ENCODE assay signal across 14 cellular contexts in genomic region chr2:64905338-64906024, GRCh38.
DNase-seq lines count a peak whose midpoint lies in the region; ATAC-seq and TF ChIP-seq lines count a peak whose summit lies in the region.
"Had no signal": no experiment of that assay in that cellular context is flagged by ENCODE, and none has a peak within 500 bp of the region (broad histone marks: within the 10 kb centered on the region; RNA-seq: fewer than 3 reads in every experiment).

No MANE protein-coding gene starts in this region.

- H3K27me3 ChIP-seq in foreskin keratinocyte, result peaks cover 5% of the 10 kb centered on the region
- no peaks in the 10 kb centered on the region for H3K27me3 ChIP-seq in tibial artery
- no peaks in the 10 kb centered on the region for H3K27me3 ChIP-seq in tibial nerve

- peaks cover 35 to 44% of the 10 kb centered on the region in 2 donors for H3K4me1 Mint-ChIP-seq in stimulated activated naive B cell treated with anti-CD40 and anti-IgM and Interleukin-4, amounts not matched to agents 10 μg/mL and 1 μg/mL and 100 μg/mL, for 72 hours

- peak; percentile 49 for DNase-seq in NB4 (ENCODE audit: low read depth)
- DNase-seq in foreskin keratinocyte, result peak; percentile 32 to 59
- no peak for DNase-seq in stimulated activated naive B cell treated with anti-CD40 and anti-IgM and Interleukin-4, amounts not matched to agents 10 μg/mL and 1 μg/mL and 100 μg/mL, for 72 hours
- no peak for DNase-seq in tibial artery
- no peak for DNase-seq in NCI-H526 (lab: John Stamatoyannopoulos, UW)
- DNase-seq in tibial nerve (ENCODE audit: low spot score in 2 of 2), result no peak
- DNase-seq: activated CD4-positive, alpha-beta memory T cell treated with anti-CD3 and anti-CD28 coated beads, Interleukin-2, amount 10 ng/mL, durations not matched to agents 7 days and 5 days; activated gamma-delta T cell; CD4-positive, alpha-beta T cell; naive thymus-derived CD8-positive, alpha-beta T cell; NCI-H2171; T-helper 9 cell had no signal

- ATAC-seq in GM18907 (IDR thresholded peaks at IDR 0.05; ENCODE audit: unreplicated experiment) (peak; percentile 28), foreskin keratinocyte (no peak), GM19351 (IDR thresholded peaks at IDR 0.05; ENCODE audit: unreplicated experiment) (no peak)
- peak; percentile 58 to 66 for ATAC-seq in stimulated activated naive B cell treated with anti-CD40 and anti-IgM and Interleukin-4, amounts not matched to agents 10 μg/mL and 1 μg/mL and 100 μg/mL, for 72 hours (replicated peaks)
- ATAC-seq: naive thymus-derived CD8-positive, alpha-beta T cell had no signal

- 72 to 73% methylated on average over 8 of the region's 8 CpGs for WGBS in tibial nerve, 2 donors

- peaks cover 0 to 7% of the 10 kb centered on the region in 2 donors for H3K9me3 Mint-ChIP-seq in stimulated activated naive B cell treated with anti-CD40 and anti-IgM and Interleukin-4, amounts not matched to agents 10 μg/mL and 1 μg/mL and 100 μg/mL, for 72 hours
- H3K9me3 Mint-ChIP-seq: activated CD4-positive, alpha-beta memory T cell treated with anti-CD3 and anti-CD28 coated beads, Interleukin-2, amount 10 ng/mL, durations not matched to agents 7 days and 5 days; CD4-positive, alpha-beta T cell; naive thymus-derived CD8-positive, alpha-beta T cell had no signal

- no peak overlapping the region for H3K27ac ChIP-seq in foreskin keratinocyte
- no peak overlapping the region for H3K27ac ChIP-seq in tibial artery
- no peak overlapping the region for H3K27ac ChIP-seq in tibial nerve

- peak overlapping the region in 1 of 2 donors; percentile 28 for H3K4me3 Mint-ChIP-seq in stimulated activated naive B cell treated with anti-CD40 and anti-IgM and Interleukin-4, amounts not matched to agents 10 μg/mL and 1 μg/mL and 100 μg/mL, for 72 hours
- H3K4me3 Mint-ChIP-seq: activated CD4-positive, alpha-beta memory T cell treated with anti-CD3 and anti-CD28 coated beads, Interleukin-2, amount 10 ng/mL, durations not matched to agents 7 days and 5 days; CD4-positive, alpha-beta T cell; naive thymus-derived CD8-positive, alpha-beta T cell had no signal

- peak overlapping the region; percentile 57 for H3K27ac Mint-ChIP-seq in stimulated activated naive B cell treated with anti-CD40 and anti-IgM and Interleukin-4, amounts not matched to agents 10 μg/mL and 1 μg/mL and 100 μg/mL, for 72 hours
- H3K27ac Mint-ChIP-seq: activated CD4-positive, alpha-beta memory T cell treated with anti-CD3 and anti-CD28 coated beads, Interleukin-2, amount 10 ng/mL, durations not matched to agents 7 days and 5 days; CD4-positive, alpha-beta T cell had no signal

- H3K36me3 Mint-ChIP-seq in stimulated activated naive B cell treated with anti-CD40 and anti-IgM and Interleukin-4, amounts not matched to agents 10 μg/mL and 1 μg/mL and 100 μg/mL, for 72 hours, result peaks cover 60 to 73% of the 10 kb centered on the region in 2 donors
- H3K36me3 Mint-ChIP-seq: naive thymus-derived CD8-positive, alpha-beta T cell had no signal

- H3K27me3 Mint-ChIP-seq in stimulated activated naive B cell treated with anti-CD40 and anti-IgM and Interleukin-4, amounts not matched to agents 10 μg/mL and 1 μg/mL and 100 μg/mL, for 72 hours, result no peaks in the 10 kb centered on the region

- H3K4me1 ChIP-seq in foreskin keratinocyte (no peaks in the 10 kb centered on the region), tibial artery (peaks cover 0 to 8% (median 4%) of the 10 kb centered on the region in 4 donors), tibial nerve (peaks cover 0 to 23% (median 0%) of the 10 kb centered on the region in 4 donors)

- TF ChIP-seq CTCF in NB4 (IDR thresholded peaks at IDR 0.05; ENCODE audit: low read depth, low read length) (no peak), foreskin keratinocyte (conservative IDR thresholded peaks at IDR 0.05) (peak; percentile 22), tibial artery (IDR thresholded peaks at IDR 0.05) (no peak), tibial nerve (IDR thresholded peaks at IDR 0.05) (no peak)

- TF ChIP-seq POLR2A in NB4 (IDR thresholded peaks at IDR 0.05; ENCODE audit: extremely low read depth, insufficient read length) (no peak), tibial nerve (IDR thresholded peaks at IDR 0.05) (no peak)

- no peak overlapping the region for H3K4me3 ChIP-seq in NB4 (ENCODE audit: low read depth, low read length)
- H3K4me3 ChIP-seq in tibial artery, result no peak overlapping the region
- no peak overlapping the region for H3K4me3 ChIP-seq in tibial nerve

- H3K9me3 ChIP-seq in tibial artery, result peaks cover 0 to 6% (median 3%) of the 10 kb centered on the region in 3 donors
- peaks cover 0 to 5% (median 0%) of the 10 kb centered on the region in 4 donors for H3K9me3 ChIP-seq in tibial nerve

- intact Hi-C loops in tibial artery (cut with DNase I; ENCODE audit: low total_unique reads), result no loop called here

- TF ChIP-seq EP300 in tibial nerve (IDR thresholded peaks at IDR 0.05), result no peak

- H3K36me3 ChIP-seq in tibial artery, result no peaks in the 10 kb centered on the region
- H3K36me3 ChIP-seq in tibial nerve, result no peaks in the 10 kb centered on the region

Comparison
In these comparisons a context has a peak if more than half of its experiments do, and no peak if none do; other contexts are left out.
1. ATAC-seq: peak in GM18907 (single experiment) and stimulated activated naive B cell treated with anti-CD40 and anti-IgM and Interleukin-4, amounts not matched to agents 10 μg/mL and 1 μg/mL and 100 μg/mL, for 72 hours (2 of 2); none in foreskin keratinocyte (single experiment) and GM19351 (single experiment).
2. DNase-seq: peak in NB4 (single experiment) and foreskin keratinocyte (2 of 2); none in stimulated activated naive B cell treated with anti-CD40 and anti-IgM and Interleukin-4, amounts not matched to agents 10 μg/mL and 1 μg/mL and 100 μg/mL, for 72 hours (single experiment), tibial artery (0 of 2), NCI-H526 (0 of 2) and tibial nerve (0 of 2).